Comparison of ENCODE assay signal across 8 cellular contexts in the genomic region with DNA sequence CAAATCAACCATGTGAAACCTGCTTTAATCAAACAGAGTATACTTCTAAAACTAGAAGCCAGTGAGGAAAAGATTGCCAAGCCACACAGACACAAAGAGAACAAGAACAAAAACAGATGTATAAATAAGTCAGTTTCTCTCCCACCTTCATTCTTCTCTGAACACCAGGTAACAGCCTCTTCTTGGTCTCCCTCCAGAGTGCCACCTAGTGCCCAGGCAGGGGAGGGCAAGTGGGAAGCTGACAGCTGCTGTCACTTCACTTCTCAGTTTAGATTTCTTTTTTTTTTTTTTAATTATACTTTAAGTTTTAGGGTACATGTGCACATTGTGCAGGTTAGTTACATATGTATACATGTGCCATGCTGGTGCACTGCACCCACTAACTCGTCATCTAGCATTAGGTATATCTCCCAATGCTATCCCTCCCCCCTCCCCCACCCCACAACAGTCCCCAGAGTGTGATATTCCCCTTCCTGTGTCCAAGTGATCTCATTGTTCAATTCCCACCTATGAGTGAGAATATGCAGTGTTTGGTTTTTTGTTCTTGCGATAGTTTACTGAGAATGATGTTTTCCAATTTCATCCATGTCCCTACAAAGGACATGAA.
DNase-seq lines count a peak whose midpoint lies in the region; ATAC-seq and TF ChIP-seq lines count a peak whose summit lies in the region.
"Not testable (repeated sequence)": the region's sequence is repeated elsewhere in the genome, so short reads cannot be mapped to it uniquely, and the experiment has no call there.

No MANE protein-coding gene starts in this region.

- not testable (repeated sequence) for H3K79me2 ChIP-seq in fibroblast of lung (ENCODE audit: control insufficient read depth, insufficient read depth, low read length)

- peak; percentile 85 for ATAC-seq in HG02678 (IDR thresholded peaks at IDR 0.05; ENCODE audit: unreplicated experiment)

- not testable (repeated sequence) for H2AFZ ChIP-seq in fibroblast of lung (ENCODE audit: low read length)

- not testable (repeated sequence) for H3K36me3 ChIP-seq in fibroblast of lung (ENCODE audit: control insufficient read depth, insufficient read depth, low read length)

- not testable (repeated sequence) for H3K27ac ChIP-seq in fibroblast of lung (ENCODE audit: insufficient read depth, low read length)

- not testable (repeated sequence) for H3K27me3 ChIP-seq in fibroblast of lung (ENCODE audit: control insufficient read depth, insufficient read depth, low read length)

- not testable (repeated sequence) for H3K4me1 Mint-ChIP-seq in osteocyte (ENCODE audit: unreplicated experiment)

- H3K27me3 Mint-ChIP-seq in osteocyte (ENCODE audit: unreplicated experiment), result not testable (repeated sequence)

- not testable (repeated sequence) for H3K9me3 Mint-ChIP-seq in osteocyte (ENCODE audit: unreplicated experiment)

- not testable (repeated sequence) for H3K36me3 Mint-ChIP-seq in osteocyte (ENCODE audit: unreplicated experiment)

- H3K27ac Mint-ChIP-seq in osteocyte (ENCODE audit: unreplicated experiment), result not testable (repeated sequence)

- H4K20me1 ChIP-seq in fibroblast of lung (ENCODE audit: control insufficient read depth, extremely low read depth, insufficient read depth, low read length), result not testable (repeated sequence)

- not testable (repeated sequence) for H3K4me1 ChIP-seq in fibroblast of lung (ENCODE audit: control insufficient read depth, extremely low read depth, insufficient read depth, low read length)

- peak; percentile 44 for DNase-seq in NCI-H1092 treated with DMSO at 0.1 percent for 48 hours (lab: John Stamatoyannopoulos, UW)
- DNase-seq in SK-N-DZ (ENCODE audit: low spot score), result peak; percentile 51
- peak; percentile 12 for DNase-seq in activated T-helper 1 cell treated with Interleukin-2 at 50 U/mL for 16 hours (ENCODE audit: low read depth)
- not testable (repeated sequence) for DNase-seq in fibroblast of lung (ENCODE audit: low read depth in 2 of 2); osteocyte (ENCODE audit: extremely low spot score, unreplicated experiment)
- DNase-seq in ureter (ENCODE audit: low spot score), result peak; percentile 50

- TF ChIP-seq CTCF in GM12875 (IDR thresholded peaks at IDR 0.05; ENCODE audit: borderline replicate concordance, insufficient read depth, low read depth, low read length) (peak; percentile 66; the same call in 1 of the 2 replicates), fibroblast of lung (conservative IDR thresholded peaks at IDR 0.05 in 1 of 2, IDR thresholded peaks at IDR 0.05 in 1 of 2; ENCODE audit: low read depth in 1 of 2, low read length in 2 of 2) (peak; percentile 20 to 23), osteocyte (IDR thresholded peaks at IDR 0.05) (peak; percentile 51)

- H3K4me2 ChIP-seq in fibroblast of lung (ENCODE audit: extremely low read depth, insufficient read depth, low read length), result not testable (repeated sequence)

- not testable (repeated sequence) for H3K4me3 Mint-ChIP-seq in osteocyte (ENCODE audit: unreplicated experiment)

- H3K9me3 ChIP-seq in fibroblast of lung (ENCODE audit: control insufficient read depth, insufficient read depth, low read depth, low read length), result not testable (repeated sequence)

- H3K9ac ChIP-seq in fibroblast of lung (ENCODE audit: insufficient read depth, low read length), result not testable (repeated sequence)

- H3K4me3 ChIP-seq in GM12875 (ENCODE audit: low read depth, low read length); fibroblast of lung (replicated peaks in 1 of 4; ENCODE audit: control extremely low read depth in 1 of 4, insufficient read depth in 1 of 4, low read depth in 3 of 4, low read length in 4 of 4): not testable (repeated sequence)
